In the genomic region with DNA sequence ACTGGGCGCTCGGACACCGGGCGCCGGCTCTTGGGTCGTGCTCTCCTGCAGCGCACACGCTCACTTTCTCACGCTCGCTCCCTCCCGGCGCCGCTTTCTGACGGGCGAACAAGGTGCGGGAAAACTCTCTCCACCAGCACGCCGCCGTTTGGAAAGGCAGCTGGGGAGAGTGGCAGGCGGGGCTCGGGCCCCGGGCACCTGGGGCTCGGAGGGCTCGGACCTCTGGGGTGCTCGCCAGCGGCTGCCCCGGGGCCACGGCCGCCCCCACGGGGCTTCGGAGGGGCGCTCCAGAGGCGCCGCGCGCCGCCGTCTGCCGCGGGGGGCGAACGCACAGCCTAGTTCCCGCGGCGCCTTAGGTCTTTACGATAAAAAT, we compare ENCODE assay signal across 8 cellular contexts. TPM values are rescaled to one million over a fixed set of nuclear protein-coding genes. Genes with fewer than 3 reads are reported as not detected.
DNase-seq lines count a peak whose midpoint lies in the region; ATAC-seq and TF ChIP-seq lines count a peak whose summit lies in the region.

No MANE protein-coding gene starts in this region.

- no peak for DNase-seq in activated naive CD4-positive, alpha-beta T cell treated with anti-CD3 and anti-CD28 coated beads, Interleukin-2, amount 10 ng/mL, durations not matched to agents 7 days and 5 days
- no peak for DNase-seq in activated naive CD4-positive, alpha-beta T cell treated with Interleukin-2 at 50 U/mL for 16 hours
- DNase-seq in adipocyte (ENCODE audit: low read depth) (no peak), kidney epithelial cell (ENCODE audit: low read depth) (no peak), thoracic aorta (ENCODE audit: low spot score) (no peak), putamen (ENCODE audit: low spot score) (no peak), GF-D8 (lab: John Stamatoyannopoulos, UW) (no peak)

- H3K9ac ChIP-seq in adipocyte (ENCODE audit: low read length): peak overlapping the region; percentile 100

- H3K36me3 ChIP-seq in adipocyte (ENCODE audit: control insufficient read depth, insufficient read depth, low read length, severe bottlenecking) (peaks cover 10% of the 10 kb centered on the region), kidney epithelial cell (ENCODE audit: control insufficient read depth, insufficient read depth, low read length) (no peaks in the 10 kb centered on the region), thoracic aorta (no peaks in the 10 kb centered on the region)

- TF ChIP-seq CTCF in kidney epithelial cell (IDR thresholded peaks at IDR 0.05; ENCODE audit: insufficient read depth, low read length, poor library complexity, severe bottlenecking) (no peak), thoracic aorta (IDR thresholded peaks at IDR 0.05) (no peak)

- no peaks in the 10 kb centered on the region for H3K9me3 ChIP-seq in adipocyte (ENCODE audit: control insufficient read depth, low read length)
- no peaks in the 10 kb centered on the region for H3K9me3 ChIP-seq in thoracic aorta

- H3K27me3 ChIP-seq in adipocyte (replicated peaks; ENCODE audit: control insufficient read depth, insufficient read depth, low read length) (no peaks in the 10 kb centered on the region), kidney epithelial cell (ENCODE audit: control insufficient read depth, insufficient read depth, low read length) (no peaks in the 10 kb centered on the region), thoracic aorta (replicated peaks; ENCODE audit: insufficient read depth) (no peaks in the 10 kb centered on the region)

- H3K4me1 Mint-ChIP-seq in activated naive CD4-positive, alpha-beta T cell treated with anti-CD3 and anti-CD28 coated beads, Interleukin-2, amount 10 ng/mL, durations not matched to agents 7 days and 5 days: peaks cover 59% of the 10 kb centered on the region

- H3K4me1 ChIP-seq in adipocyte (ENCODE audit: control insufficient read depth, insufficient read depth, low read length) (peaks cover 59% of the 10 kb centered on the region), thoracic aorta (ENCODE audit: control insufficient read depth in 1 of 2, low read depth in 2 of 2) (peaks cover 25 to 62% of the 10 kb centered on the region in 2 donors)

- ATAC-seq in HG03159 (IDR thresholded peaks at IDR 0.05; ENCODE audit: unreplicated experiment): peak; percentile 9
- no peak for ATAC-seq in thoracic aorta (ENCODE audit: insufficient number of reproducible peaks, low FRiP score, low read depth)

- H3K27ac ChIP-seq in thoracic aorta: peak overlapping the region; percentile 100

- CTCF ChIA-PET in activated naive CD4-positive, alpha-beta T cell treated with anti-CD3 and anti-CD28 coated beads, Interleukin-2, amount 10 ng/mL, durations not matched to agents 7 days and 5 days (lab: Charles Lee): interaction anchor here (0.7 to 1.4 kb wide), 3 partner anchors 20 to 37 kb away, joined by 4 to 10 read pairs (median 5); no protein-coding TSS in a partner anchor

- peak overlapping the region; percentile 91 for H3K27ac Mint-ChIP-seq in activated naive CD4-positive, alpha-beta T cell treated with anti-CD3 and anti-CD28 coated beads, Interleukin-2, amount 10 ng/mL, durations not matched to agents 7 days and 5 days

- H3K9me3 Mint-ChIP-seq in activated naive CD4-positive, alpha-beta T cell treated with anti-CD3 and anti-CD28 coated beads, Interleukin-2, amount 10 ng/mL, durations not matched to agents 7 days and 5 days: no peaks in the 10 kb centered on the region

- H3K4me3 ChIP-seq in adipocyte (ENCODE audit: low read length) (peak overlapping the region; percentile 99), kidney epithelial cell (ENCODE audit: low read depth, low read length) (peak overlapping the region; percentile 75), thoracic aorta (peak overlapping the region; percentile 92)

- peak overlapping the region; percentile 72 for H3K4me3 Mint-ChIP-seq in activated naive CD4-positive, alpha-beta T cell treated with anti-CD3 and anti-CD28 coated beads, Interleukin-2, amount 10 ng/mL, durations not matched to agents 7 days and 5 days

- peaks cover 6% of the 10 kb centered on the region for H3K27me3 Mint-ChIP-seq in activated naive CD4-positive, alpha-beta T cell treated with anti-CD3 and anti-CD28 coated beads, Interleukin-2, amount 10 ng/mL, durations not matched to agents 7 days and 5 days

- H3K36me3 Mint-ChIP-seq in activated naive CD4-positive, alpha-beta T cell treated with anti-CD3 and anti-CD28 coated beads, Interleukin-2, amount 10 ng/mL, durations not matched to agents 7 days and 5 days: peaks cover 30% of the 10 kb centered on the region

RNA-seq across cellular contexts. Expression of a gene that starts 0.4 kb away (rescaled TPM):
- 16.0 and 22.9 TPM in 2 replicates for total RNA-seq in kidney epithelial cell
- total RNA-seq in thoracic aorta: 10 to 100 TPM; 40.2 to 48.5 TPM
